ENCODE assay signal across 1 cellular context in genomic region chr14:103576371-103577024, GRCh38.
TF ChIP-seq lines count a peak whose summit lies in the region.

No MANE protein-coding gene starts in this region.

TF ChIP-seq in endothelial cell of umbilical vein, 7 proteins besides CTCF, POLR2A, EP300 and RAD21 (continued from another document):
- TF ChIP-seq POLR2AphosphoS5 (IDR thresholded peaks at IDR 0.05; ENCODE audit: insufficient read depth, low read depth, low read length): peak; percentile 77
TF ChIP-seq in endothelial cell of umbilical vein: peak in this region for 1.
